8 cellular contexts compared by ENCODE assay signal in genomic region chr13:110913911-110914292, GRCh38. TPM values are rescaled to one million over a fixed set of nuclear protein-coding genes. Genes with fewer than 3 reads are reported as not detected.
DNase-seq lines count a peak whose midpoint lies in the region; ATAC-seq and TF ChIP-seq lines count a peak whose summit lies in the region.

No MANE protein-coding gene starts in this region.

- H3K9me3 ChIP-seq in AG04450 (ENCODE audit: control insufficient read depth, insufficient read depth, low read length) (no peaks in the 10 kb centered on the region; the same call in 1 of the 2 replicates), iPS-18c (ENCODE audit: control insufficient read depth, insufficient read depth, low read length) (no peaks in the 10 kb centered on the region)

- no peak for TF ChIP-seq CTCF in AG04450 (IDR thresholded peaks at IDR 0.05; ENCODE audit: low read depth, low read length)

- peak overlapping the region; percentile 99 for H3K4me3 ChIP-seq in AG04450 (ENCODE audit: low read depth, low read length)
- peak overlapping the region; percentile 100 for H3K4me3 ChIP-seq in iPS-18c (ENCODE audit: insufficient read depth, low read depth, low read length)

- peaks cover 49% of the 10 kb centered on the region for H3K4me1 Mint-ChIP-seq in activated naive CD8-positive, alpha-beta T cell treated with anti-CD3 and anti-CD28 coated beads for 36 hours
- H3K4me1 Mint-ChIP-seq in stimulated activated naive CD8-positive, alpha-beta T cell treated with anti-CD3 and anti-CD28 coated beads, Interleukin-15, amount 100 ng/mL, for 72 hours, result peaks cover 64% of the 10 kb centered on the region

- no peaks in the 10 kb centered on the region for H3K27me3 Mint-ChIP-seq in activated naive CD8-positive, alpha-beta T cell treated with anti-CD3 and anti-CD28 coated beads for 36 hours
- no peaks in the 10 kb centered on the region for H3K27me3 Mint-ChIP-seq in stimulated activated naive CD8-positive, alpha-beta T cell treated with anti-CD3 and anti-CD28 coated beads, Interleukin-15, amount 100 ng/mL, for 72 hours

- CTCF ChIA-PET in AG04450 (lab: Charles Lee), result interaction anchor here (0.7 to 1.5 kb wide), 5 partner anchors 96 to 1529 kb away, joined by 3 to 4 read pairs (median 3); no protein-coding TSS in a partner anchor

- H3K4me3 Mint-ChIP-seq in activated naive CD8-positive, alpha-beta T cell treated with anti-CD3 and anti-CD28 coated beads for 36 hours, result peak overlapping the region; percentile 91
- H3K4me3 Mint-ChIP-seq in stimulated activated naive CD8-positive, alpha-beta T cell treated with anti-CD3 and anti-CD28 coated beads, Interleukin-15, amount 100 ng/mL, for 72 hours, result peak overlapping the region; percentile 94 to 95

- H3K36me3 Mint-ChIP-seq in activated naive CD8-positive, alpha-beta T cell treated with anti-CD3 and anti-CD28 coated beads for 36 hours, result peaks cover 50% of the 10 kb centered on the region

- ATAC-seq in HG02938 (IDR thresholded peaks at IDR 0.05; ENCODE audit: unreplicated experiment) (peak; percentile 7), GM18909 (IDR thresholded peaks at IDR 0.05; ENCODE audit: poor library complexity, unreplicated experiment) (no peak)
- no peak for ATAC-seq in stimulated activated naive CD8-positive, alpha-beta T cell treated with anti-CD3 and anti-CD28 coated beads, Interleukin-15, amount 100 ng/mL, for 72 hours

- DNase-seq in AG04450 (ENCODE audit: low read depth, low spot score) (no peak), occipital lobe (lab: John Stamatoyannopoulos, UW) (no peak)
- DNase-seq in activated naive CD8-positive, alpha-beta T cell treated with anti-CD3 and anti-CD28 coated beads for 36 hours, result no peak
- DNase-seq in stimulated activated naive CD8-positive, alpha-beta T cell treated with anti-CD3 and anti-CD28 coated beads, Interleukin-15, amount 100 ng/mL, for 72 hours, result no peak
- no peak for DNase-seq in stimulated activated CD4-positive, alpha-beta T cell treated with anti-CD3 and anti-CD28 coated beads, Interleukin-4, amount 100 ng/mL, for 4 hours

- peak overlapping the region; percentile 91 for H3K27ac Mint-ChIP-seq in activated naive CD8-positive, alpha-beta T cell treated with anti-CD3 and anti-CD28 coated beads for 36 hours
- peak overlapping the region; percentile 94 to 99 for H3K27ac Mint-ChIP-seq in stimulated activated naive CD8-positive, alpha-beta T cell treated with anti-CD3 and anti-CD28 coated beads, Interleukin-15, amount 100 ng/mL, for 72 hours

- H3K27ac ChIP-seq in AG04450 (ENCODE audit: low read depth, low read length), result peak overlapping the region; percentile 65

- no peaks in the 10 kb centered on the region for H3K9me3 Mint-ChIP-seq in activated naive CD8-positive, alpha-beta T cell treated with anti-CD3 and anti-CD28 coated beads for 36 hours
- H3K9me3 Mint-ChIP-seq in stimulated activated naive CD8-positive, alpha-beta T cell treated with anti-CD3 and anti-CD28 coated beads, Interleukin-15, amount 100 ng/mL, for 72 hours, result no peaks in the 10 kb centered on the region

- POLR2A ChIA-PET in AG04450 (lab: Yijun Ruan, JAX), result interaction anchor here (0.7 to 2.2 kb wide), 3 partner anchors 10 to 199 kb away, joined by 3 to 11 read pairs (median 3); no protein-coding TSS in a partner anchor

- no peaks in the 10 kb centered on the region for H3K27me3 ChIP-seq in AG04450 (ENCODE audit: control insufficient read depth, insufficient read depth, low read length)

RNA-seq across cellular contexts. Expression of gene ANKRD10, which starts 1.0 kb away (rescaled TPM):
- polyA plus RNA-seq in AG04450 (2011; rRNA removed), result 85.8 and 105 TPM in 2 replicates
- polyA minus RNA-seq in AG04450 (2011; rRNA and poly(A)+ RNA removed), result 101 and 113 TPM in 2 replicates
- 10 to 100 TPM; 48.3 to 54.9 TPM for total RNA-seq in activated naive CD8-positive, alpha-beta T cell treated with anti-CD3 and anti-CD28 coated beads for 36 hours
- 195 TPM for total RNA-seq in occipital lobe
